Comparison of ENCODE assay signal across 41 cellular contexts in genomic region chr2:161564906-161565305, GRCh38. TPM values are rescaled to one million over a fixed set of nuclear protein-coding genes. Genes with fewer than 3 reads are reported as not detected.
"Had no signal": no experiment of that assay in that cellular context is flagged by ENCODE, and none has a peak within 500 bp of the region (broad histone marks: within the 10 kb centered on the region; RNA-seq: fewer than 3 reads in every experiment).

No MANE protein-coding gene starts in this region.

- H3K4me3 ChIP-seq: adrenal gland, ascending aorta, body of pancreas, breast epithelium, cardiac muscle cell had no signal

- ATAC-seq: activated naive CD4-positive, alpha-beta T cell treated with anti-CD3 and anti-CD28 coated beads, Interleukin-2, amount 50 U/mL, for 72 hours; activated naive CD8-positive, alpha-beta T cell treated with anti-CD3 and anti-CD28 coated beads, Interleukin-2, amount 50 U/mL, for 24 hours; activated T-cell treated with anti-CD3 and anti-CD28 coated beads, Interleukin-2, amount 50 U/mL, for 4 hours; activated T-cell treated with anti-CD3 and anti-CD28 coated beads, Interleukin-2, amount 50 U/mL, for 72 hours; activated T-helper 17 cell treated with anti-CD3 and anti-CD28 coated beads, Interleukin-2, amount 50 U/mL, for 72 hours; body of pancreas had no signal

- DNase-seq: activated effector memory CD4-positive, alpha-beta T cell treated with anti-CD3 and anti-CD28 coated beads, Interleukin-2, amount 50 U/mL, for 16 hours; activated effector memory CD4-positive, alpha-beta T cell treated with Interleukin-2 at 50 U/mL for 16 hours; activated gamma-delta T cell; activated gamma-delta T cell treated with Interleukin-2 at 50 U/mL for 16 hours; activated naive CD4-positive, alpha-beta T cell; activated naive CD4-positive, alpha-beta T cell treated with anti-CD3 and anti-CD28 coated beads for 36 hours; activated naive CD4-positive, alpha-beta T cell treated with anti-CD3 and anti-CD28 coated beads, Interleukin-2, amount 10 ng/mL, durations not matched to agents 7 days and 5 days; activated naive CD4-positive, alpha-beta T cell treated with anti-CD3 and anti-CD28 coated beads, Interleukin-2, amount 50 U/mL, for 16 hours; activated naive CD4-positive, alpha-beta T cell treated with Interleukin-2 at 50 U/mL for 16 hours; activated naive CD8-positive, alpha-beta T cell treated with anti-CD3 and anti-CD28 coated beads for 36 hours; activated naive CD8-positive, alpha-beta T cell treated with anti-CD3 and anti-CD28 coated beads, Interleukin-2, amount 10 ng/mL, durations not matched to agents 7 days and 5 days; activated naive CD8-positive, alpha-beta T cell treated with anti-CD3 and anti-CD28 coated beads, Interleukin-2, amount 50 U/mL, for 24 hours; activated T-cell treated with anti-CD3 and anti-CD28 coated beads, Interleukin-2, amount 50 U/mL, for 24 hours; activated T-cell treated with anti-CD3 and anti-CD28 coated beads, Interleukin-2, amount 50 U/mL, for 4 hours; activated T-cell treated with anti-CD3 and anti-CD28 coated beads, Interleukin-2, amount 50 U/mL, for 48 hours; activated T-cell treated with anti-CD3 and anti-CD28 coated beads, Interleukin-2, amount 50 U/mL, for 72 hours; adrenal gland; amniotic stem cell; amygdala; anterior cingulate cortex; aorta; body of pancreas; brain microvascular endothelial cell; caudate nucleus; central memory CD4-positive, alpha-beta T cell; cerebellar nuclear complex had no signal

- FAIRE-seq: astrocyte, bronchial epithelial cell had no signal

- H3K4me1 ChIP-seq: adrenal gland, ascending aorta, body of pancreas, breast epithelium had no signal

- H3K27me3 Mint-ChIP-seq: activated naive CD8-positive, alpha-beta T cell treated with anti-CD3 and anti-CD28 coated beads, Interleukin-2, amount 10 ng/mL, durations not matched to agents 7 days and 5 days; brain had no signal

- H3K4me3 Mint-ChIP-seq: activated naive CD4-positive, alpha-beta T cell treated with anti-CD3 and anti-CD28 coated beads for 36 hours; activated naive CD4-positive, alpha-beta T cell treated with anti-CD3 and anti-CD28 coated beads, Interleukin-2, amount 10 ng/mL, durations not matched to agents 7 days and 5 days; activated naive CD4-positive, alpha-beta T cell treated with anti-CD3 and anti-CD28 coated beads, Interleukin-2, amount 50 U/mL, for 24 hours; activated naive CD8-positive, alpha-beta T cell; activated naive CD8-positive, alpha-beta T cell treated with anti-CD3 and anti-CD28 coated beads for 36 hours; activated naive CD8-positive, alpha-beta T cell treated with anti-CD3 and anti-CD28 coated beads, Interleukin-2, amount 10 ng/mL, durations not matched to agents 7 days and 5 days; activated naive CD8-positive, alpha-beta T cell treated with anti-CD3 and anti-CD28 coated beads, Interleukin-2, amount 50 U/mL, for 24 hours; activated T-cell treated with anti-CD3 and anti-CD28 coated beads, Interleukin-2, amount 50 U/mL, for 24 hours; activated T-cell treated with anti-CD3 and anti-CD28 coated beads, Interleukin-2, amount 50 U/mL, for 4 hours; activated T-cell treated with anti-CD3 and anti-CD28 coated beads, Interleukin-2, amount 50 U/mL, for 72 hours; activated T-helper 1 cell treated with anti-CD3 and anti-CD28 coated beads, Interleukin-12 subunit alpha, Interleukin-12 subunit beta, Interleukin-2, Interleukin-4 antibody, amounts not matched to agents 30 ng/mL and 10 ng/mL and 1 ng/mL, durations not matched to agents 14 hours and 24 hours and 36 hours; activated T-helper 17 cell treated with anti-CD3 and anti-CD28 coated beads, Interleukin-2, amount 50 U/mL, for 72 hours; brain; central memory CD8-positive, alpha-beta T cell had no signal

- H3K36me3 Mint-ChIP-seq: activated naive CD4-positive, alpha-beta T cell treated with anti-CD3 and anti-CD28 coated beads, Interleukin-2, amount 10 ng/mL, durations not matched to agents 7 days and 5 days; activated naive CD8-positive, alpha-beta T cell treated with anti-CD3 and anti-CD28 coated beads, Interleukin-2, amount 10 ng/mL, durations not matched to agents 7 days and 5 days; brain had no signal

- H3K36me3 ChIP-seq: adrenal gland, ascending aorta, brain microvascular endothelial cell, breast epithelium, cardiac muscle cell had no signal

- H3K9me3 ChIP-seq: body of pancreas had no signal

- H3K27me3 ChIP-seq: adrenal gland, ascending aorta, body of pancreas, brain microvascular endothelial cell, breast epithelium, cardiac muscle cell had no signal

- H3K4me1 Mint-ChIP-seq: activated naive CD4-positive, alpha-beta T cell treated with anti-CD3 and anti-CD28 coated beads, Interleukin-2, amount 10 ng/mL, durations not matched to agents 7 days and 5 days; activated naive CD8-positive, alpha-beta T cell treated with anti-CD3 and anti-CD28 coated beads, Interleukin-2, amount 10 ng/mL, durations not matched to agents 7 days and 5 days; activated T-helper 17 cell treated with anti-CD3 and anti-CD28 coated beads, Interleukin-2, amount 50 U/mL, for 72 hours; brain; central memory CD8-positive, alpha-beta T cell had no signal

- H3K27ac Mint-ChIP-seq: activated naive CD4-positive, alpha-beta T cell treated with anti-CD3 and anti-CD28 coated beads for 36 hours; activated naive CD4-positive, alpha-beta T cell treated with anti-CD3 and anti-CD28 coated beads, Interleukin-2, amount 10 ng/mL, durations not matched to agents 7 days and 5 days; activated naive CD4-positive, alpha-beta T cell treated with anti-CD3 and anti-CD28 coated beads, Interleukin-2, amount 50 U/mL, for 24 hours; activated naive CD4-positive, alpha-beta T cell treated with anti-CD3 and anti-CD28 coated beads, Interleukin-2, amount 50 U/mL, for 72 hours; activated naive CD8-positive, alpha-beta T cell; activated naive CD8-positive, alpha-beta T cell treated with anti-CD3 and anti-CD28 coated beads for 36 hours; activated naive CD8-positive, alpha-beta T cell treated with anti-CD3 and anti-CD28 coated beads, Interleukin-2, amount 10 ng/mL, durations not matched to agents 7 days and 5 days; activated naive CD8-positive, alpha-beta T cell treated with anti-CD3 and anti-CD28 coated beads, Interleukin-2, amount 50 U/mL, for 24 hours; activated T-cell treated with anti-CD3 and anti-CD28 coated beads, Interleukin-2, amount 50 U/mL, for 24 hours; activated T-cell treated with anti-CD3 and anti-CD28 coated beads, Interleukin-2, amount 50 U/mL, for 72 hours; activated T-helper 1 cell treated with anti-CD3 and anti-CD28 coated beads, Interleukin-12 subunit alpha, Interleukin-12 subunit beta, Interleukin-2, Interleukin-4 antibody, amounts not matched to agents 30 ng/mL and 10 ng/mL and 1 ng/mL, durations not matched to agents 14 hours and 24 hours and 36 hours; activated T-helper 17 cell treated with anti-CD3 and anti-CD28 coated beads, Interleukin-2, amount 50 U/mL, for 72 hours; activated T-helper 2 cell treated with anti-CD3 and anti-CD28 coated beads, Interferon-gamma antibody, Interleukin-2, Interleukin-4, amounts not matched to agents 10 μg/mL and 5 μg/mL and 100 μg/mL, durations not matched to agents 14 hours and 24 hours and 36 hours; brain had no signal

- H3K27ac ChIP-seq: adrenal gland, ascending aorta, body of pancreas, brain microvascular endothelial cell, breast epithelium, cardiac muscle cell had no signal

RNA-seq across cellular contexts. Expression of gene SLC4A10, which starts 59.3 kb away (rescaled TPM):
- total RNA-seq: ascending aorta, astrocyte, bronchial epithelial cell, cardiac muscle cell, cardiac septum, chondrocyte had no signal
- polyA plus RNA-seq: cardiac muscle cell had no signal
